ENCODE assay signal across 24 cellular contexts in genomic region chr3:49775538-49775937, GRCh38. TPM values are rescaled to one million over a fixed set of nuclear protein-coding genes. Genes with fewer than 3 reads are reported as not detected.
A peak's percentile ranks its signal among the peaks of the same experiment; 100 is the strongest.
DNase-seq lines count a peak whose midpoint lies in the region; ATAC-seq and TF ChIP-seq lines count a peak whose summit lies in the region.
"Had no signal": no experiment of that assay in that cellular context is flagged by ENCODE, and none has a peak within 500 bp of the region (broad histone marks: within the 10 kb centered on the region; RNA-seq: fewer than 3 reads in every experiment).

No MANE protein-coding gene starts in this region.

- intact Hi-C loops in upper lobe of right lung (cut with DNase I), result no loop called here

- H3K9me3 Mint-ChIP-seq in activated naive CD8-positive, alpha-beta T cell (ENCODE audit: low read depth), result no peaks in the 10 kb centered on the region
- H3K9me3 Mint-ChIP-seq in activated naive CD8-positive, alpha-beta T cell treated with anti-CD3 and anti-CD28 coated beads for 36 hours, result no peaks in the 10 kb centered on the region
- H3K9me3 Mint-ChIP-seq: activated CD4-positive, alpha-beta T cell treated with anti-CD3 and anti-CD28 coated beads, Interleukin-2, amount 10 ng/mL, durations not matched to agents 7 days and 5 days; CD14-positive monocyte; HFFc6; natural killer cell treated with Interleukin-12 subunit alpha and Interleukin-12 subunit beta and Interleukin-15 and Interleukin-18, amount 100 ng/mL, for 72 hours; stimulated activated naive CD8-positive, alpha-beta T cell treated with anti-CD3 and anti-CD28 coated beads, Interleukin-15, Interleukin-2, amounts not matched to agents 100 ng/mL and 50 ng/mL, for 24 hours had no signal

- H3K27ac ChIP-seq in caudate nucleus (ENCODE audit: low read depth, low read length) (no peak overlapping the region), upper lobe of right lung (no peak overlapping the region)
- H3K27ac ChIP-seq: prostate gland, spleen had no signal

- peak overlapping the region; percentile 46 for H3K27ac Mint-ChIP-seq in activated naive CD8-positive, alpha-beta T cell
- H3K27ac Mint-ChIP-seq in activated naive CD8-positive, alpha-beta T cell treated with anti-CD3 and anti-CD28 coated beads for 36 hours, result no peak overlapping the region
- H3K27ac Mint-ChIP-seq: activated CD4-positive, alpha-beta T cell treated with anti-CD3 and anti-CD28 coated beads, Interleukin-2, amount 10 ng/mL, durations not matched to agents 7 days and 5 days; HFFc6; stimulated activated naive CD8-positive, alpha-beta T cell treated with anti-CD3 and anti-CD28 coated beads, Interleukin-15, Interleukin-2, amounts not matched to agents 100 ng/mL and 50 ng/mL, for 24 hours had no signal

- H3K4me1 Mint-ChIP-seq in activated naive CD8-positive, alpha-beta T cell (ENCODE audit: low read depth), result peaks cover 44% of the 10 kb centered on the region
- H3K4me1 Mint-ChIP-seq in activated naive CD8-positive, alpha-beta T cell treated with anti-CD3 and anti-CD28 coated beads for 36 hours, result peaks cover 36% of the 10 kb centered on the region

- ATAC-seq in upper lobe of right lung (no peak), GM19023 (IDR thresholded peaks at IDR 0.05; ENCODE audit: unreplicated experiment) (no peak)
- ATAC-seq: natural killer cell treated with Interleukin-12 subunit alpha and Interleukin-12 subunit beta and Interleukin-15 and Interleukin-18, amount 100 ng/mL, for 72 hours had no signal

- H3K4me3 ChIP-seq in upper lobe of right lung, result no peak overlapping the region
- H3K4me3 ChIP-seq: prostate gland, spleen had no signal

- no peak for DNase-seq in activated naive CD8-positive, alpha-beta T cell treated with anti-CD3 and anti-CD28 coated beads for 36 hours
- DNase-seq in caudate nucleus (lab: John Stamatoyannopoulos, UW), result peak in 40 of 61 donors; percentile 2 to 68 (median 22)
- DNase-seq in myocyte (ENCODE audit: low read depth), result peak; percentile 25
- DNase-seq in upper lobe of right lung, result peak; percentile 30
- DNase-seq in mesenteric fat pad (ENCODE audit: low spot score), result no peak
- DNase-seq in kidney tubule cell (ENCODE audit: low spot score), result no peak
- DNase-seq: activated CD4-positive, alpha-beta T cell treated with anti-CD3 and anti-CD28 coated beads, Interleukin-2, amount 10 ng/mL, durations not matched to agents 7 days and 5 days; activated CD8-positive, alpha-beta memory T cell treated with anti-CD3 and anti-CD28 coated beads, Interleukin-2, amount 50 U/mL, for 4 hours; activated gamma-delta T cell; amniotic stem cell; HFFc6; kidney glomerular epithelial cell; mesenchymal stem cell; NCI-H526 treated with DMSO at 0.1 percent for 48 hours; spleen; stimulated activated CD4-positive, alpha-beta T cell treated with anti-CD3 and anti-CD28 coated beads, Interleukin-4, amount 100 ng/mL, for 24 hours had no signal

- no peak overlapping the region for H3K4me3 Mint-ChIP-seq in activated naive CD8-positive, alpha-beta T cell
- no peak overlapping the region for H3K4me3 Mint-ChIP-seq in activated naive CD8-positive, alpha-beta T cell treated with anti-CD3 and anti-CD28 coated beads for 36 hours
- H3K4me3 Mint-ChIP-seq: activated CD4-positive, alpha-beta T cell treated with anti-CD3 and anti-CD28 coated beads, Interleukin-2, amount 10 ng/mL, durations not matched to agents 7 days and 5 days; CD14-positive monocyte; HFFc6; natural killer cell treated with Interleukin-12 subunit alpha and Interleukin-12 subunit beta and Interleukin-15 and Interleukin-18, amount 100 ng/mL, for 72 hours; stimulated activated naive CD8-positive, alpha-beta T cell treated with anti-CD3 and anti-CD28 coated beads, Interleukin-15, Interleukin-2, amounts not matched to agents 100 ng/mL and 50 ng/mL, for 24 hours had no signal

- peaks cover 23% of the 10 kb centered on the region for H3K36me3 ChIP-seq in upper lobe of right lung
- H3K36me3 ChIP-seq: prostate gland had no signal

- H3K9me3 ChIP-seq in upper lobe of right lung, result no peaks in the 10 kb centered on the region
- H3K9me3 ChIP-seq: prostate gland, spleen had no signal

- no peak for TF ChIP-seq CTCF in upper lobe of right lung (IDR thresholded peaks at IDR 0.05)

- no peaks in the 10 kb centered on the region for H3K36me3 Mint-ChIP-seq in activated naive CD8-positive, alpha-beta T cell
- peaks cover 20% of the 10 kb centered on the region for H3K36me3 Mint-ChIP-seq in activated naive CD8-positive, alpha-beta T cell treated with anti-CD3 and anti-CD28 coated beads for 36 hours
- H3K36me3 Mint-ChIP-seq: natural killer cell treated with Interleukin-12 subunit alpha and Interleukin-12 subunit beta and Interleukin-15 and Interleukin-18, amount 100 ng/mL, for 72 hours had no signal

- no peaks in the 10 kb centered on the region for H3K27me3 ChIP-seq in upper lobe of right lung
- H3K27me3 ChIP-seq: spleen had no signal

- no peaks in the 10 kb centered on the region for H3K27me3 Mint-ChIP-seq in activated naive CD8-positive, alpha-beta T cell
- no peaks in the 10 kb centered on the region for H3K27me3 Mint-ChIP-seq in activated naive CD8-positive, alpha-beta T cell treated with anti-CD3 and anti-CD28 coated beads for 36 hours
- H3K27me3 Mint-ChIP-seq: activated CD4-positive, alpha-beta T cell treated with anti-CD3 and anti-CD28 coated beads, Interleukin-2, amount 10 ng/mL, durations not matched to agents 7 days and 5 days; natural killer cell treated with Interleukin-12 subunit alpha and Interleukin-12 subunit beta and Interleukin-15 and Interleukin-18, amount 100 ng/mL, for 72 hours; stimulated activated naive CD8-positive, alpha-beta T cell treated with anti-CD3 and anti-CD28 coated beads, Interleukin-15, Interleukin-2, amounts not matched to agents 100 ng/mL and 50 ng/mL, for 24 hours had no signal

- H3K4me1 ChIP-seq in upper lobe of right lung, result peaks cover 14% of the 10 kb centered on the region

RNA-seq across cellular contexts. Expression of gene IP6K1, which starts 10.8 kb away (rescaled TPM):
- total RNA-seq in activated naive CD8-positive, alpha-beta T cell treated with anti-CD3 and anti-CD28 coated beads for 36 hours, result 10 to 100 TPM; 24.1 to 30.6 TPM
- total RNA-seq in myocyte (27.1 and 30.2 TPM in 2 replicates), upper lobe of right lung (39.5 TPM), mesenteric fat pad (35.4 TPM)
- polyA plus RNA-seq in myocyte (2012), result 38.6 TPM

RNA-seq across cellular contexts. Expression of gene CDHR4, which starts 24.1 kb away (rescaled TPM):
- under 1 TPM in 1 of 2 experiments, not detected in 1; 0.37 TPM for total RNA-seq in activated naive CD8-positive, alpha-beta T cell treated with anti-CD3 and anti-CD28 coated beads for 36 hours
- 0.19 TPM in 1 of 2 replicates, not detected in the other for total RNA-seq in myocyte
- polyA plus RNA-seq in myocyte (2012), result 0.09 TPM
- total RNA-seq in upper lobe of right lung, result not detected
- total RNA-seq in mesenteric fat pad, result not detected
- total RNA-seq: cardiac septum; frontal cortex; natural killer cell treated with Interleukin-12 subunit alpha and Interleukin-12 subunit beta and Interleukin-15 and Interleukin-18, amount 100 ng/mL, for 72 hours; prostate gland; spleen had no signal
- polyA plus RNA-seq: CD14-positive monocyte had no signal

RNA-seq across cellular contexts. Expression of gene INKA1, which starts 27.5 kb away (rescaled TPM):
- total RNA-seq in activated naive CD8-positive, alpha-beta T cell treated with anti-CD3 and anti-CD28 coated beads for 36 hours, result 1 to 10 TPM; 1.2 to 1.5 TPM
- 1.8 and 4.3 TPM in 2 replicates for total RNA-seq in myocyte
- 3.1 TPM for polyA plus RNA-seq in myocyte (2012)
- total RNA-seq in upper lobe of right lung, result 6.6 TPM
- total RNA-seq in mesenteric fat pad, result 3.2 TPM

RNA-seq across cellular contexts. Expression of gene UBA7, which starts 38.2 kb away (rescaled TPM):
- total RNA-seq in activated naive CD8-positive, alpha-beta T cell treated with anti-CD3 and anti-CD28 coated beads for 36 hours, result 10 to 100 TPM; 65.1 to 68.0 TPM
- total RNA-seq in myocyte, result 24.8 and 28.3 TPM in 2 replicates
- polyA plus RNA-seq in myocyte (2012), result 31.9 TPM
- total RNA-seq in upper lobe of right lung, result 110 TPM
- 38.2 TPM for total RNA-seq in mesenteric fat pad

RNA-seq across cellular contexts. Expression of gene GMPPB, which starts 51.8 kb away (rescaled TPM):
- 10 to 100 TPM; 43.0 to 43.6 TPM for total RNA-seq in activated naive CD8-positive, alpha-beta T cell treated with anti-CD3 and anti-CD28 coated beads for 36 hours
- total RNA-seq in myocyte (21.9 and 30.0 TPM in 2 replicates), upper lobe of right lung (34.8 TPM), mesenteric fat pad (45.4 TPM)
- polyA plus RNA-seq in myocyte (2012), result 37.0 TPM

Comparison
In these comparisons a context has a peak if more than half of its experiments do, and no peak if none do; other contexts are left out.
1. DNase-seq: peak in caudate nucleus (40 of 61), myocyte (single experiment) and upper lobe of right lung (single experiment); none in activated naive CD8-positive, alpha-beta T cell treated with anti-CD3 and anti-CD28 coated beads for 36 hours (single experiment), mesenteric fat pad (single experiment) and kidney tubule cell (single experiment).